Comparison of ENCODE assay signal across 8 cellular contexts in genomic region chr4:27861381-27861787, GRCh38.
DNase-seq lines count a peak whose midpoint lies in the region; FAIRE-seq and TF ChIP-seq lines count a peak whose summit lies in the region.

No MANE protein-coding gene starts in this region.

- TF ChIP-seq POLR2A in adrenal gland (IDR thresholded peaks at IDR 0.05): no peak

- H3K9me3 ChIP-seq in BE2C (no peaks in the 10 kb centered on the region), adrenal gland (replicated peaks in 1 of 3) (no peaks in the 10 kb centered on the region), keratinocyte (ENCODE audit: control insufficient read depth, low read depth, low read length) (no peaks in the 10 kb centered on the region)

- no peak overlapping the region for H3K4me3 Mint-ChIP-seq in CD14-positive monocyte

- dilution Hi-C loops in keratinocyte (cut with MboI; ENCODE audit: extremely low pct_ligation_motif_present, low sequenced_read_pairs): no loop called here

- H2AFZ ChIP-seq in keratinocyte (ENCODE audit: control insufficient read depth, low read length): no peak overlapping the region

- H3K36me3 ChIP-seq in BE2C: no peaks in the 10 kb centered on the region
- H3K36me3 ChIP-seq in adrenal gland (replicated peaks in 1 of 2): no peaks in the 10 kb centered on the region
- H3K36me3 ChIP-seq in keratinocyte (ENCODE audit: control insufficient read depth in 2 of 2, extremely low read depth in 1 of 2, insufficient read depth in 2 of 2, low read length in 2 of 2): no peaks in the 10 kb centered on the region

- no peaks in the 10 kb centered on the region for H3K9me1 ChIP-seq in keratinocyte (ENCODE audit: control insufficient read depth, extremely low read depth, insufficient read depth, low read length)

- H3K4me1 ChIP-seq in BE2C (no peaks in the 10 kb centered on the region), adrenal gland (replicated peaks in 1 of 2) (no peaks in the 10 kb centered on the region), keratinocyte (ENCODE audit: control insufficient read depth, extremely low read depth, insufficient read depth, low read length) (no peaks in the 10 kb centered on the region)

- no peaks in the 10 kb centered on the region for H3K4me1 Mint-ChIP-seq in CD14-positive monocyte

- H3K27ac ChIP-seq in adrenal gland (no peak overlapping the region), keratinocyte (ENCODE audit: control insufficient read depth, insufficient read depth, low read length) (no peak overlapping the region)

- H3K27ac Mint-ChIP-seq in CD14-positive monocyte: no peak overlapping the region

- H3K27me3 Mint-ChIP-seq in CD14-positive monocyte (ENCODE audit: low read depth in 3 of 3): peaks cover 0 to 2% (median 1%) of the 10 kb centered on the region in 3 donors

- H4K20me1 ChIP-seq in keratinocyte (ENCODE audit: control insufficient read depth, extremely low read depth, insufficient read depth, low read length): no peaks in the 10 kb centered on the region

- no peak for FAIRE-seq in keratinocyte (lab: Jason Lieb, UNC)

- peak; percentile 48 for TF ChIP-seq CTCF in BE2C (IDR thresholded peaks at IDR 0.05; ENCODE audit: low read depth, low read length)
- peak in 4 of 6 experiments; percentile 25 to 35 (median 28) for TF ChIP-seq CTCF in adrenal gland (IDR thresholded peaks at IDR 0.05)
- peak; percentile 32 to 51 (median 45) for TF ChIP-seq CTCF in keratinocyte (optimal IDR thresholded peaks at IDR 0.05 in 1 of 3, IDR thresholded peaks at IDR 0.05 in 1 of 3, conservative IDR thresholded peaks at IDR 0.05 in 1 of 3; ENCODE audit: extremely low read depth in 1 of 3, insufficient read depth in 2 of 3, low read length in 3 of 3)
- TF ChIP-seq CTCF in CD14-positive monocyte (IDR thresholded peaks at IDR 0.05): no peak

- no peaks in the 10 kb centered on the region for H3K27me3 ChIP-seq in BE2C
- H3K27me3 ChIP-seq in adrenal gland: no peaks in the 10 kb centered on the region
- H3K27me3 ChIP-seq in keratinocyte (ENCODE audit: control insufficient read depth, extremely low read depth, insufficient read depth, low read length): no peaks in the 10 kb centered on the region

- H3K4me2 ChIP-seq in keratinocyte (ENCODE audit: control insufficient read depth, extremely low read depth, insufficient read depth, low read depth, low read length): no peak overlapping the region

- H3K4me3 ChIP-seq in BE2C (ENCODE audit: low read depth, low read length) (no peak overlapping the region), adrenal gland (no peak overlapping the region), keratinocyte (ENCODE audit: control insufficient read depth in 2 of 3, extremely low read depth in 1 of 3, insufficient read depth in 2 of 3, low read depth in 1 of 3, low read length in 3 of 3) (no peak overlapping the region)

- peaks cover 0 to 3% (median 0%) of the 10 kb centered on the region in 7 donors for H3K9me3 Mint-ChIP-seq in CD14-positive monocyte

- DNase-seq in BE2C (peak; percentile 14), HT1080 (ENCODE audit: low read depth) (peak; percentile 47), adrenal gland (peak in 5 of 7 donors; percentile 11 to 21 (median 18)), keratinocyte (ENCODE audit: low read depth, low spot score) (no peak), CD14-positive monocyte (ENCODE audit: low spot score) (no peak), NCI-H2196 treated with DMSO at 0.1 percent for 48 hours (lab: John Stamatoyannopoulos, UW; ENCODE audit: unreplicated experiment) (no peak), NCI-H774 (lab: John Stamatoyannopoulos, UW) (no peak)
- DNase-seq in activated naive CD4-positive, alpha-beta T cell treated with Interleukin-2 at 50 U/mL for 16 hours: no peak

- 49 to 59% (median 53%) methylated on average over 1 of the region's 1 CpG for WGBS in adrenal gland, 4 donors

- no peaks in the 10 kb centered on the region for H3K79me2 ChIP-seq in keratinocyte (ENCODE audit: control insufficient read depth, insufficient read depth, low read length)

- no peaks in the 10 kb centered on the region for H3K36me3 Mint-ChIP-seq in CD14-positive monocyte

- no peak overlapping the region for H3K9ac ChIP-seq in keratinocyte (ENCODE audit: control insufficient read depth, extremely low read depth, insufficient read depth, low read length)

- intact Hi-C loops in adrenal gland (cut with DNase I): no loop called here
- intact Hi-C loops in CD14-positive monocyte (cut with micrococcal nuclease): no loop called here

Comparison
In these comparisons a context has a peak if more than half of its experiments do, and no peak if none do; other contexts are left out.
1. DNase-seq: peak in BE2C (single experiment), HT1080 (single experiment) and adrenal gland (5 of 7); none in keratinocyte (single experiment), CD14-positive monocyte (single experiment), NCI-H2196 treated with DMSO at 0.1 percent for 48 hours (single experiment), activated naive CD4-positive, alpha-beta T cell treated with Interleukin-2 at 50 U/mL for 16 hours (single experiment) and NCI-H774 (single experiment).